8 cellular contexts compared by ENCODE assay signal in genomic region chr19:17470204-17470841, GRCh38. TPM values are rescaled to one million over a fixed set of nuclear protein-coding genes. Genes with fewer than 3 reads are reported as not detected.
A peak's percentile ranks its signal among the peaks of the same experiment; 100 is the strongest.
DNase-seq lines count a peak whose midpoint lies in the region; ATAC-seq and TF ChIP-seq lines count a peak whose summit lies in the region.

SLC27A1 (plus strand) TSS chr19:17470524; CDS start chr19:17470541, 17 bp downstream.

- no peaks in the 10 kb centered on the region for H3K9me2 ChIP-seq in GM23338 (ENCODE audit: insufficient read depth)
- no peaks in the 10 kb centered on the region for H3K9me2 ChIP-seq in neural cell (ENCODE audit: insufficient read depth, low read length)

- peak within 1 kb of the TSS; percentile 98 for H3K27ac Mint-ChIP-seq in GM23338
- peak within 1 kb of the TSS; percentile 92 for H3K27ac Mint-ChIP-seq in stimulated activated naive CD8-positive, alpha-beta T cell treated with anti-CD3 and anti-CD28 coated beads, Interleukin-15, Interleukin-2, amounts not matched to agents 100 ng/mL and 50 ng/mL, for 24 hours

- no peaks in the 10 kb centered on the region for H3K9me3 ChIP-seq in RWPE2 (ENCODE audit: severe bottlenecking)
- no peaks in the 10 kb centered on the region for H3K9me3 ChIP-seq in neural cell (ENCODE audit: low read length)

- ATAC-seq in GM23338: peak; percentile 89
- peak; percentile 90 for ATAC-seq in RWPE2 (ENCODE audit: low read depth)

- peaks cover 24% of the 10 kb centered on the region for H3K27me3 ChIP-seq in GM23338 (ENCODE audit: insufficient read depth)
- H3K27me3 ChIP-seq in RWPE2 (ENCODE audit: insufficient read depth, poor library complexity, severe bottlenecking): no peaks in the 10 kb centered on the region
- no peaks in the 10 kb centered on the region for H3K27me3 ChIP-seq in neural cell (ENCODE audit: insufficient read depth, low read depth, low read length)

- H3K9ac ChIP-seq in neural cell (ENCODE audit: low read length): peak within 1 kb of the TSS; percentile 82

- H4K20me1 ChIP-seq in GM23338 (replicated peaks; ENCODE audit: insufficient read depth) (no peaks in the 10 kb centered on the region), neural cell (ENCODE audit: insufficient read depth) (no peaks in the 10 kb centered on the region)

- H3K4me3 ChIP-seq in GM23338 (peak within 1 kb of the TSS; percentile 92), RWPE2 (ENCODE audit: severe bottlenecking) (peak within 1 kb of the TSS; percentile 51), foreskin fibroblast (ENCODE audit: low read depth in 1 of 2, low read length in 2 of 2) (peak within 1 kb of the TSS; percentile 57 to 88), neural cell (ENCODE audit: low read length) (peak within 1 kb of the TSS; percentile 80)

- no peak for TF ChIP-seq CTCF in GM23338 (conservative IDR thresholded peaks at IDR 0.05; ENCODE audit: low read depth in 2 of 2)
- TF ChIP-seq CTCF in RWPE2 (IDR thresholded peaks at IDR 0.05; ENCODE audit: poor library complexity, severe bottlenecking): no peak
- TF ChIP-seq CTCF in foreskin fibroblast (IDR thresholded peaks at IDR 0.05; ENCODE audit: low read depth, low read length): no peak
- no peak for TF ChIP-seq CTCF in neural cell (IDR thresholded peaks at IDR 0.05; ENCODE audit: poor library complexity, severe bottlenecking)

- H2AFZ ChIP-seq in GM23338 (peak within 1 kb of the TSS; percentile 100), neural cell (ENCODE audit: low read depth, low read length) (peak within 1 kb of the TSS; percentile 75)

- DNase-seq in Daoy (ENCODE audit: low read depth): peak; percentile 99
- peak; percentile 100 for DNase-seq in GM23338 (ENCODE audit: low spot score)
- peak; percentile 96 for DNase-seq in LoVo (ENCODE audit: low spot score)
- DNase-seq in RWPE2 (ENCODE audit: low spot score): peak; percentile 99
- peak; percentile 54 to 85 (median 60) for DNase-seq in activated naive CD4-positive, alpha-beta T cell (lab: John Stamatoyannopoulos, UW)
- DNase-seq in foreskin fibroblast: peak; percentile 99 to 100

- H3K4me1 ChIP-seq in GM23338 (ENCODE audit: insufficient read depth) (peaks cover 12% of the 10 kb centered on the region), RWPE2 (ENCODE audit: insufficient read depth, poor library complexity, severe bottlenecking) (peaks cover 3% of the 10 kb centered on the region)

- no peaks in the 10 kb centered on the region; the same call in 2 of the 3 replicates for H3K36me3 Mint-ChIP-seq in GM23338 (ENCODE audit: low read depth)
- H3K36me3 Mint-ChIP-seq in stimulated activated naive CD8-positive, alpha-beta T cell treated with anti-CD3 and anti-CD28 coated beads, Interleukin-15, Interleukin-2, amounts not matched to agents 100 ng/mL and 50 ng/mL, for 24 hours (ENCODE audit: low read depth): no peaks in the 10 kb centered on the region

- TF ChIP-seq EP300 in neural cell (conservative IDR thresholded peaks at IDR 0.05; ENCODE audit: poor library complexity, severe bottlenecking): peak; percentile 16

- 0 out of 2 replicates have a peak, but pooled peaks cover 6% of the 10 kb centered on the region for H3F3A ChIP-seq in GM23338 (replicated peaks; ENCODE audit: low read depth)
- H3F3A ChIP-seq in neural cell (ENCODE audit: insufficient read depth, low read length, poor library complexity, severe bottlenecking): no peaks in the 10 kb centered on the region

- H3K4me1 Mint-ChIP-seq in GM23338: peaks cover 23% of the 10 kb centered on the region
- peaks cover 35% of the 10 kb centered on the region for H3K4me1 Mint-ChIP-seq in stimulated activated naive CD8-positive, alpha-beta T cell treated with anti-CD3 and anti-CD28 coated beads, Interleukin-15, Interleukin-2, amounts not matched to agents 100 ng/mL and 50 ng/mL, for 24 hours (ENCODE audit: low read depth)

- H3K4me2 ChIP-seq in GM23338: peak within 1 kb of the TSS; percentile 98
- peak within 1 kb of the TSS; percentile 61 for H3K4me2 ChIP-seq in neural cell (ENCODE audit: low read length)

- H3K27me3 Mint-ChIP-seq in GM23338 (ENCODE audit: insufficient read depth, low read depth, poor library complexity): peaks cover 25% of the 10 kb centered on the region
- no peaks in the 10 kb centered on the region for H3K27me3 Mint-ChIP-seq in stimulated activated naive CD8-positive, alpha-beta T cell treated with anti-CD3 and anti-CD28 coated beads, Interleukin-15, Interleukin-2, amounts not matched to agents 100 ng/mL and 50 ng/mL, for 24 hours

- H3K27ac ChIP-seq in GM23338 (ENCODE audit: low read depth) (no peak within 1 kb of the TSS; the same call in 1 of the 2 replicates), RWPE2 (ENCODE audit: poor library complexity, severe bottlenecking) (peak within 1 kb of the TSS; percentile 22), neural cell (ENCODE audit: low read length) (peak within 1 kb of the TSS; percentile 65)

- no peaks in the 10 kb centered on the region for H3K9me3 Mint-ChIP-seq in GM23338
- no peaks in the 10 kb centered on the region for H3K9me3 Mint-ChIP-seq in stimulated activated naive CD8-positive, alpha-beta T cell treated with anti-CD3 and anti-CD28 coated beads, Interleukin-15, Interleukin-2, amounts not matched to agents 100 ng/mL and 50 ng/mL, for 24 hours

- H3K36me3 ChIP-seq in GM23338 (ENCODE audit: insufficient read depth): no peaks in the 10 kb centered on the region
- H3K36me3 ChIP-seq in RWPE2 (ENCODE audit: low read depth): no peaks in the 10 kb centered on the region
- H3K36me3 ChIP-seq in neural cell (ENCODE audit: insufficient read depth, low read length): no peaks in the 10 kb centered on the region

- peak within 1 kb of the TSS; percentile 94 for H3K4me3 Mint-ChIP-seq in GM23338
- H3K4me3 Mint-ChIP-seq in stimulated activated naive CD8-positive, alpha-beta T cell treated with anti-CD3 and anti-CD28 coated beads, Interleukin-15, Interleukin-2, amounts not matched to agents 100 ng/mL and 50 ng/mL, for 24 hours: peak within 1 kb of the TSS; percentile 92

- H3K79me2 ChIP-seq in GM23338 (replicated peaks; ENCODE audit: insufficient read depth) (no peaks in the 10 kb centered on the region), neural cell (replicated peaks; ENCODE audit: insufficient read depth, low read length) (peaks cover 5% of the 10 kb centered on the region)

- TF ChIP-seq RAD21 in neural cell (conservative IDR thresholded peaks at IDR 0.05): no peak

TF ChIP-seq in GM23338, 12 proteins besides CTCF, POLR2A, EP300 and RAD21 (continues in another document):
- TF ChIP-seq ZNF331 (CRISPR knock-in tag; IDR thresholded peaks at IDR 0.05; ENCODE audit: low read depth) (no peak), EZH2phosphoT487 (IDR thresholded peaks at IDR 0.05; ENCODE audit: unreplicated experiment) (no peak), CREB1 (CRISPR knock-in tag; IDR thresholded peaks at IDR 0.05; ENCODE audit: low read depth) (no peak), POLR2AphosphoS5 (IDR thresholded peaks at IDR 0.05; ENCODE audit: low read depth) (peak; percentile 60)

TF ChIP-seq in neural cell, 6 proteins besides CTCF, POLR2A, EP300 and RAD21:
- TF ChIP-seq POLR2AphosphoS5 (IDR thresholded peaks at IDR 0.05): peak; percentile 78
- TF ChIP-seq SMC3 (conservative IDR thresholded peaks at IDR 0.05; ENCODE audit: poor library complexity): no peak
- TF ChIP-seq TAF1 (IDR thresholded peaks at IDR 0.05; ENCODE audit: low read depth): peak; percentile 42
- peak; percentile 68 for TF ChIP-seq REST (IDR thresholded peaks at IDR 0.05; ENCODE audit: borderline replicate concordance)
- peak; percentile 58 for TF ChIP-seq MXI1 (conservative IDR thresholded peaks at IDR 0.05; ENCODE audit: poor library complexity, severe bottlenecking)

RNA-seq across cellular contexts. Expression of gene SLC27A1, which starts in this region (rescaled TPM):
- 0.98 and 3.7 TPM in 2 replicates for total RNA-seq in Daoy (2014; rRNA removed; shearing (Covaris generic))
- 9.3 and 11.6 TPM in 2 replicates for total RNA-seq in GM23338 (2014; rRNA removed; shearing (Covaris generic))
- polyA plus RNA-seq in GM23338 (2016; fragmentation: Nextera tagmentation; extraction: Ambion mirVana) (2.1 and 3.5 TPM in 2 replicates), neural cell (22.0 and 27.0 TPM in 2 replicates)
- polyA minus RNA-seq in neural cell: 12.0 and 12.4 TPM in 2 replicates
